ENCODE assay signal across 24 cellular contexts in the genomic region with DNA sequence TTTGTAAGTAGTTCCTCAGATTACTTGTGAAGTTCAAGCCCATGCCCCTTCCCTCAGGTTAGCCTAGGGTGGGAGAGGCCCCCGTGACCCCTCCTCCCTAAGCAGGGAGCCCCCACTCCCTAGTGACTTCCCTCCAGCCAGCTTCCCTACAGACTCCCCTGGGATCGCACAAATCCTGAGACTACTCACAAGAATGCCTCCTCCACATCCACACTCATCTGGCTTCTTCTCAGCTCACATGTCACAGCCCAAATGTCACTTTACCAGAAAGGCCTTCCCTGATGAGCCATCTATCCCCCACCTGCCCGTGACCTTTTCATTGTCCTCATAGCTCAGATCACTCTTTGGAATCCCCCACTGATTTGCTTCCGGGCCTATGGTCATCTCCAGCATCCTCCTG.
DNase-seq lines count a peak whose midpoint lies in the region; ATAC-seq lines count a peak whose summit lies in the region.
"Had no signal": no experiment of that assay in that cellular context is flagged by ENCODE, and none has a peak within 500 bp of the region (broad histone marks: within the 10 kb centered on the region; RNA-seq: fewer than 3 reads in every experiment).

No MANE protein-coding gene starts in this region.

- H3K27me3 ChIP-seq in Karpas-422 (ENCODE audit: low read length), result no peaks in the 10 kb centered on the region

- peak; percentile 19 for DNase-seq in NCI-H2171 treated with DMSO at 0.1 percent for 48 hours (lab: John Stamatoyannopoulos, UW)
- no peak for DNase-seq in NCI-H2171 (lab: John Stamatoyannopoulos, UW)
- DNase-seq in Karpas-422, result peak; percentile 74
- peak in 2 of 61 donors; percentile 13 to 56 for DNase-seq in caudate nucleus (lab: John Stamatoyannopoulos, UW)
- no peak for DNase-seq in stimulated activated naive B cell treated with anti-CD40 and anti-IgM and Interleukin-4, amounts not matched to agents 10 μg/mL and 1 μg/mL and 100 μg/mL, for 72 hours
- DNase-seq in NCI-H146 treated with DMSO at 0.1 percent for 48 hours (lab: John Stamatoyannopoulos, UW; ENCODE audit: unreplicated experiment), result no peak
- DNase-seq in ecto neural progenitor cell (ENCODE audit: low spot score), result no peak
- no peak for DNase-seq in DMS79 (lab: John Stamatoyannopoulos, UW)
- DNase-seq: 8988T; AML-193; aorta; CD4-positive, alpha-beta memory T cell; dermis blood vessel endothelial cell; lower lobe of right lung; naive thymus-derived CD4-positive, alpha-beta T cell; NCI-H1105; NCI-H187 treated with DMSO at 0.1 percent for 48 hours; NCI-H2227 treated with DMSO at 0.1 percent for 48 hours; NCI-H69; Right ventricle myocardium superior; stimulated activated CD4-positive, alpha-beta T cell treated with anti-CD3 and anti-CD28 coated beads, Interleukin-4, amount 100 ng/mL, for 1 hour had no signal

- H3K4me1 Mint-ChIP-seq in stimulated activated naive B cell treated with anti-CD40 and anti-IgM and Interleukin-4, amounts not matched to agents 10 μg/mL and 1 μg/mL and 100 μg/mL, for 72 hours, result peaks cover 10 to 29% of the 10 kb centered on the region in 2 donors
- H3K4me1 Mint-ChIP-seq: activated CD4-positive, alpha-beta T cell treated with anti-CD3 and anti-CD28 coated beads for 36 hours; activated naive CD4-positive, alpha-beta T cell treated with anti-CD3 and anti-CD28 coated beads, Interleukin-2, amount 50 U/mL, for 24 hours; CD4-positive, alpha-beta memory T cell had no signal

- H3K27ac ChIP-seq in Karpas-422 (ENCODE audit: low read length) (peak overlapping the region; percentile 100), caudate nucleus (ENCODE audit: low read depth, low read length) (peak overlapping the region; percentile 55)
- H3K27ac ChIP-seq: lower lobe of right lung had no signal

- peak in 1 of 2 donors; percentile 24 for ATAC-seq in stimulated activated naive B cell treated with anti-CD40 and anti-IgM and Interleukin-4, amounts not matched to agents 10 μg/mL and 1 μg/mL and 100 μg/mL, for 72 hours (replicated peaks)
- ATAC-seq: naive thymus-derived CD4-positive, alpha-beta T cell had no signal

- peak overlapping the region; percentile 66 for H3K27ac Mint-ChIP-seq in stimulated activated naive B cell treated with anti-CD40 and anti-IgM and Interleukin-4, amounts not matched to agents 10 μg/mL and 1 μg/mL and 100 μg/mL, for 72 hours
- H3K27ac Mint-ChIP-seq: activated CD4-positive, alpha-beta T cell treated with anti-CD3 and anti-CD28 coated beads for 36 hours; activated naive CD4-positive, alpha-beta T cell treated with anti-CD3 and anti-CD28 coated beads, Interleukin-2, amount 50 U/mL, for 24 hours; activated T-helper 2 cell treated with anti-CD3 and anti-CD28 coated beads, Interferon-gamma antibody, Interleukin-2, Interleukin-4, amounts not matched to agents 10 μg/mL and 5 μg/mL and 100 μg/mL, durations not matched to agents 14 hours and 24 hours and 36 hours; CD4-positive, alpha-beta memory T cell had no signal

- no peak overlapping the region for H2AFZ ChIP-seq in Karpas-422 (ENCODE audit: low read length)

- no peaks in the 10 kb centered on the region for H3K9me2 ChIP-seq in Karpas-422 (replicated peaks; ENCODE audit: insufficient read depth, low read length)

- peak overlapping the region; percentile 69 for H3K4me2 ChIP-seq in Karpas-422 (ENCODE audit: low read depth, low read length, poor library complexity, severe bottlenecking)

- H3K4me3 ChIP-seq in Karpas-422 (ENCODE audit: low read length), result peak overlapping the region; percentile 28
- H3K4me3 ChIP-seq: lower lobe of right lung had no signal

- H3K4me1 ChIP-seq in Karpas-422 (ENCODE audit: low read length), result peaks cover 92% of the 10 kb centered on the region
- H3K4me1 ChIP-seq: lower lobe of right lung had no signal

- H3K36me3 Mint-ChIP-seq in stimulated activated naive B cell treated with anti-CD40 and anti-IgM and Interleukin-4, amounts not matched to agents 10 μg/mL and 1 μg/mL and 100 μg/mL, for 72 hours, result peaks cover 0 to 2% of the 10 kb centered on the region in 2 donors
- H3K36me3 Mint-ChIP-seq: activated naive CD4-positive, alpha-beta T cell treated with anti-CD3 and anti-CD28 coated beads, Interleukin-2, amount 50 U/mL, for 24 hours; CD4-positive, alpha-beta memory T cell; naive thymus-derived CD4-positive, alpha-beta T cell had no signal

- H4K20me1 ChIP-seq in Karpas-422 (ENCODE audit: insufficient read depth, low read depth, low read length), result no peaks in the 10 kb centered on the region

- H3K79me2 ChIP-seq in Karpas-422 (ENCODE audit: low read length), result no peaks in the 10 kb centered on the region

- H3K4me3 Mint-ChIP-seq in stimulated activated naive B cell treated with anti-CD40 and anti-IgM and Interleukin-4, amounts not matched to agents 10 μg/mL and 1 μg/mL and 100 μg/mL, for 72 hours, result no peak overlapping the region
- H3K4me3 Mint-ChIP-seq: activated CD4-positive, alpha-beta T cell treated with anti-CD3 and anti-CD28 coated beads for 36 hours; activated naive CD4-positive, alpha-beta T cell treated with anti-CD3 and anti-CD28 coated beads, Interleukin-2, amount 50 U/mL, for 24 hours; CD4-positive, alpha-beta memory T cell; naive thymus-derived CD4-positive, alpha-beta T cell had no signal

- no peaks in the 10 kb centered on the region for H3K36me3 ChIP-seq in Karpas-422 (ENCODE audit: insufficient read depth, low read length)
- H3K36me3 ChIP-seq: lower lobe of right lung had no signal

- peak overlapping the region; percentile 64 for H3K9ac ChIP-seq in Karpas-422 (ENCODE audit: low read length)

- peaks cover 0 to 2% of the 10 kb centered on the region in 2 donors for H3K9me3 Mint-ChIP-seq in stimulated activated naive B cell treated with anti-CD40 and anti-IgM and Interleukin-4, amounts not matched to agents 10 μg/mL and 1 μg/mL and 100 μg/mL, for 72 hours
- H3K9me3 Mint-ChIP-seq: activated naive CD4-positive, alpha-beta T cell treated with anti-CD3 and anti-CD28 coated beads, Interleukin-2, amount 50 U/mL, for 24 hours; activated T-helper 2 cell treated with anti-CD3 and anti-CD28 coated beads, Interferon-gamma antibody, Interleukin-2, Interleukin-4, amounts not matched to agents 10 μg/mL and 5 μg/mL and 100 μg/mL, durations not matched to agents 14 hours and 24 hours and 36 hours; CD4-positive, alpha-beta memory T cell; naive thymus-derived CD4-positive, alpha-beta T cell had no signal

- H3K9me3 ChIP-seq in Karpas-422 (ENCODE audit: low read length), result no peaks in the 10 kb centered on the region
- H3K9me3 ChIP-seq: lower lobe of right lung had no signal

- peaks cover 0 to 17% of the 10 kb centered on the region in 2 donors for H3K27me3 Mint-ChIP-seq in stimulated activated naive B cell treated with anti-CD40 and anti-IgM and Interleukin-4, amounts not matched to agents 10 μg/mL and 1 μg/mL and 100 μg/mL, for 72 hours
- H3K27me3 Mint-ChIP-seq: activated naive CD4-positive, alpha-beta T cell treated with anti-CD3 and anti-CD28 coated beads, Interleukin-2, amount 50 U/mL, for 24 hours had no signal

Comparison
In these comparisons a context has a peak if more than half of its experiments do, and no peak if none do; other contexts are left out.
1. DNase-seq: peak in NCI-H2171 treated with DMSO at 0.1 percent for 48 hours (single experiment) and Karpas-422 (single experiment); none in NCI-H2171 (single experiment), stimulated activated naive B cell treated with anti-CD40 and anti-IgM and Interleukin-4, amounts not matched to agents 10 μg/mL and 1 μg/mL and 100 μg/mL, for 72 hours (single experiment), NCI-H146 treated with DMSO at 0.1 percent for 48 hours (single experiment), ecto neural progenitor cell (single experiment) and DMS79 (single experiment).